ENCODE assay signal across 1 cellular context in genomic region chr3:153069598-153069997, GRCh38.
TF ChIP-seq lines count a peak whose summit lies in the region.

No MANE protein-coding gene starts in this region.

TF ChIP-seq in K562, 482 proteins besides CTCF, POLR2A, EP300 and RAD21 (continued from another document):
- TF ChIP-seq TAF9B (IDR thresholded peaks at IDR 0.05; ENCODE audit: partially characterized antibody) (no peak), ZNF384 (IDR thresholded peaks at IDR 0.05; ENCODE audit: low read depth, low read length) (peak; percentile 53), NCOA4 (IDR thresholded peaks at IDR 0.05; ENCODE audit: partially characterized antibody) (no peak), ARID2 (IDR thresholded peaks at IDR 0.05) (no peak), BCOR (IDR thresholded peaks at IDR 0.05) (no peak)
